Comparison of ENCODE assay signal across 10 cellular contexts in genomic region chr5:176133289-176133870, GRCh38.
DNase-seq lines count a peak whose midpoint lies in the region; ATAC-seq and TF ChIP-seq lines count a peak whose summit lies in the region.
"Had no signal": no experiment of that assay in that cellular context is flagged by ENCODE, and none has a peak within 500 bp of the region (broad histone marks: within the 10 kb centered on the region; RNA-seq: fewer than 3 reads in every experiment).

No MANE protein-coding gene starts in this region.

- peak overlapping the region; percentile 52 for H3K4me3 ChIP-seq in CD4-positive, CD25-positive, alpha-beta regulatory T cell (ENCODE audit: low read depth, low read length)
- H3K4me3 ChIP-seq in OCI-LY7 (ENCODE audit: low read depth, low read length, poor library complexity, severe bottlenecking) (no peak overlapping the region), breast epithelium (peak overlapping the region in 2 of 3 donors; percentile 3 to 30), mucosa of descending colon (no peak overlapping the region)
- H3K4me3 ChIP-seq: Peyer's patch had no signal

- no peak overlapping the region for H3K27ac ChIP-seq in CD4-positive, CD25-positive, alpha-beta regulatory T cell (ENCODE audit: insufficient read depth, low read length, poor library complexity, severe bottlenecking)
- H3K27ac ChIP-seq in OCI-LY7 (ENCODE audit: low read depth, low read length, poor library complexity, severe bottlenecking) (no peak overlapping the region), breast epithelium (no peak overlapping the region)
- H3K27ac ChIP-seq: C4-2B, Peyer's patch had no signal

- H3K4me1 ChIP-seq in CD4-positive, CD25-positive, alpha-beta regulatory T cell (ENCODE audit: control insufficient read depth, insufficient read depth, low read length, poor library complexity, severe bottlenecking) = peaks cover 13% of the 10 kb centered on the region
- H3K4me1 ChIP-seq in OCI-LY7 (ENCODE audit: insufficient read depth, low read length, poor library complexity, severe bottlenecking) (peaks cover 4% of the 10 kb centered on the region), breast epithelium (no peaks in the 10 kb centered on the region), mucosa of descending colon (ENCODE audit: low read depth) (no peaks in the 10 kb centered on the region)
- H3K4me1 ChIP-seq: Peyer's patch had no signal

- no peaks in the 10 kb centered on the region for H3K79me2 ChIP-seq in OCI-LY7 (ENCODE audit: insufficient read depth, low read depth, low read length)

- peak; percentile 20 to 36 for ATAC-seq in CD4-positive, CD25-positive, alpha-beta regulatory T cell (ENCODE audit: low read depth in 2 of 2)
- peak; percentile 18 for ATAC-seq in mucosa of descending colon
- no peak for ATAC-seq in HG02885 (IDR thresholded peaks at IDR 0.05; ENCODE audit: poor library complexity, unreplicated experiment)

- CTCF ChIA-PET in OCI-LY7 (lab: Charles Lee; ENCODE audit: unreplicated experiment) = no interaction called here

- peak overlapping the region; percentile 52 to 89 (median 86) for H3K4me3 Mint-ChIP-seq in CD4-positive, CD25-positive, alpha-beta regulatory T cell

- H3K27ac Mint-ChIP-seq in CD4-positive, CD25-positive, alpha-beta regulatory T cell = peak overlapping the region; percentile 80 to 90 (median 88)

- H2AFZ ChIP-seq in OCI-LY7 (ENCODE audit: low read length) = peak overlapping the region; percentile 25; the same call in 1 of the 2 replicates

- no peaks in the 10 kb centered on the region for H3K9me3 ChIP-seq in CD4-positive, CD25-positive, alpha-beta regulatory T cell (ENCODE audit: control insufficient read depth in 2 of 2, low read length in 2 of 2)
- no peaks in the 10 kb centered on the region for H3K9me3 ChIP-seq in OCI-LY7 (ENCODE audit: low read length)
- no peaks in the 10 kb centered on the region for H3K9me3 ChIP-seq in breast epithelium
- no peaks in the 10 kb centered on the region for H3K9me3 ChIP-seq in mucosa of descending colon

- intact Hi-C loops in OCI-LY7 (cut with micrococcal nuclease; ENCODE audit: unreplicated experiment) = no loop called here
- intact Hi-C loops in breast epithelium (cut with DNase I; ENCODE audit: low total_unique reads) = no loop called here
- intact Hi-C loops in mucosa of descending colon (cut with DNase I, micrococcal nuclease) = no loop called here

- H3K9me2 ChIP-seq in OCI-LY7 (ENCODE audit: insufficient read depth, low read length) = no peaks in the 10 kb centered on the region

- H4K20me1 ChIP-seq in OCI-LY7 (ENCODE audit: insufficient read depth, low read length) = no peaks in the 10 kb centered on the region

- no peaks in the 10 kb centered on the region for H3K27me3 ChIP-seq in CD4-positive, CD25-positive, alpha-beta regulatory T cell (ENCODE audit: control insufficient read depth, insufficient read depth, low read length)
- peaks cover 0 to 30% of the 10 kb centered on the region in 2 donors for H3K27me3 ChIP-seq in breast epithelium

- POLR2A ChIA-PET in OCI-LY7 (lab: Charles Lee) = no interaction called here

- H3K27me3 Mint-ChIP-seq in CD4-positive, CD25-positive, alpha-beta regulatory T cell = peaks cover 44% of the 10 kb centered on the region

- peak in 1 of 3 donors; percentile 16 for DNase-seq in CD4-positive, CD25-positive, alpha-beta regulatory T cell
- DNase-seq in OCI-LY7 (ENCODE audit: low spot score) = no peak
- no peak for DNase-seq in breast epithelium (ENCODE audit: low spot score in 2 of 2)
- DNase-seq in mucosa of descending colon = no peak
- no peak for DNase-seq in inferior parietal cortex (ENCODE audit: extremely low spot score)
- no peak for DNase-seq in NCI-H2107 treated with DMSO at 0.1 percent for 48 hours (lab: John Stamatoyannopoulos, UW; ENCODE audit: unreplicated experiment)
- no peak for DNase-seq in EL
- DNase-seq: Peyer's patch had no signal

- H3K36me3 ChIP-seq in CD4-positive, CD25-positive, alpha-beta regulatory T cell (ENCODE audit: control insufficient read depth, insufficient read depth, low read length) = no peaks in the 10 kb centered on the region
- H3K36me3 ChIP-seq in OCI-LY7 (ENCODE audit: insufficient read depth, low read length) = no peaks in the 10 kb centered on the region
- no peaks in the 10 kb centered on the region for H3K36me3 ChIP-seq in breast epithelium
- H3K36me3 ChIP-seq in mucosa of descending colon (ENCODE audit: low read depth) = no peaks in the 10 kb centered on the region
- H3K36me3 ChIP-seq: Peyer's patch had no signal

- no TSS peak for BruUV-seq in OCI-LY7 (replicated peaks; lab: Mats Ljungman, UMichigan)

- TF ChIP-seq CTCF in OCI-LY7 (conservative IDR thresholded peaks at IDR 0.05; ENCODE audit: low read length) (no peak), breast epithelium (IDR thresholded peaks at IDR 0.05) (no peak), mucosa of descending colon (IDR thresholded peaks at IDR 0.05) (no peak)

- TF ChIP-seq POLR2A in breast epithelium (IDR thresholded peaks at IDR 0.05) = no peak

- peaks cover 4 to 18% (median 9%) of the 10 kb centered on the region in 4 donors for H3K4me1 Mint-ChIP-seq in CD4-positive, CD25-positive, alpha-beta regulatory T cell

- no peaks in the 10 kb centered on the region for H3K36me3 Mint-ChIP-seq in CD4-positive, CD25-positive, alpha-beta regulatory T cell

- H3K4me2 ChIP-seq in OCI-LY7 (ENCODE audit: low read length) = no peak overlapping the region

- peaks cover 0 to 4% (median 0%) of the 10 kb centered on the region in 7 donors for H3K9me3 Mint-ChIP-seq in CD4-positive, CD25-positive, alpha-beta regulatory T cell

Comparison
In these comparisons a context has a peak if more than half of its experiments do, and no peak if none do; other contexts are left out.
1. H3K4me3 ChIP-seq: peak in CD4-positive, CD25-positive, alpha-beta regulatory T cell (single experiment) and breast epithelium (2 of 3); none in OCI-LY7 (single experiment) and mucosa of descending colon (single experiment).